1 cellular context compared by ENCODE assay signal in the genomic region with DNA sequence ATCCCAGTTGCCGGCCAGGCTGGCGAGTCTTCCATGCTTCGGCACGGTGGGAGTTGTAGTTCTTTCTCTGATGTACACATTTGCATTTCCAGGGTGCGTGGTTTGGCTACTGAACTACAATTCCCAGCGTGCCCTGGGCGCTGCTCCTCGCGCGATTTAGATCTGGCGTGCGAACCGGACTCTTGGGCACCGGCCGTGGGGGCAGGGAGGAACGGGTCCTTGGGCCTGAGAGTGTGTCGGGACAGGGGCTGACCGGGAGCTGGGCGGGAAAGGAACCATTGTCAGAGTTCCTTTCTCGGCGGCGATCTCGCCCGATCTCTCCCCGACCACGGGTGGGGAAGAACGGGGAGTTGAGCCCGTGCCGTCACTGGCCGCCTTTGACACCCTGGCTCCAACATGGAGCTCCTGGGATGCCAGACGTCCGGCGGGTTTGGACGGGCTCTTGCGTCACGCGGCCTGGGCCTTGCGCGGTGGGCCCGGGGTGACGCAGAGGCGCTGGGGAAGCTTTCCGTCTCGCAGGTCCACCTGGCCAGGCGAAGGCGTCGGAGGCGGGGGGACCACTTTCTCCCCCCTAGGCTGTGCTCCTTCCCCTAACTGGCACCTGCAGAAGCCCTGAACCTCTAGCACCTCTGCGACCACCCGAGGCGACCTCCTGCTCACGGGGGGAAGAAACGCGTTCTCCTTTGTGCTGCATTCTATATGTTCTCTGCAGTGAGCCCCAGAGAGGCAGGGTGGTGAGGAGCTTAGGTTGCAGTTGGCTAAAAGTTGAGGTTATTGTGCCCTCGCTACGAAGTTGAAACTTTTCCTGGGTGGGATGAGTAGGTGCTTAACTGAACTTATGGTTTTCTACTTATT.
TF ChIP-seq lines count a peak whose summit lies in the region.

No MANE protein-coding gene starts in this region.

TF ChIP-seq in HepG2, 621 proteins besides CTCF, POLR2A, EP300 and RAD21 (continued from another document and continues in another):
- TF ChIP-seq, protein P1, sequence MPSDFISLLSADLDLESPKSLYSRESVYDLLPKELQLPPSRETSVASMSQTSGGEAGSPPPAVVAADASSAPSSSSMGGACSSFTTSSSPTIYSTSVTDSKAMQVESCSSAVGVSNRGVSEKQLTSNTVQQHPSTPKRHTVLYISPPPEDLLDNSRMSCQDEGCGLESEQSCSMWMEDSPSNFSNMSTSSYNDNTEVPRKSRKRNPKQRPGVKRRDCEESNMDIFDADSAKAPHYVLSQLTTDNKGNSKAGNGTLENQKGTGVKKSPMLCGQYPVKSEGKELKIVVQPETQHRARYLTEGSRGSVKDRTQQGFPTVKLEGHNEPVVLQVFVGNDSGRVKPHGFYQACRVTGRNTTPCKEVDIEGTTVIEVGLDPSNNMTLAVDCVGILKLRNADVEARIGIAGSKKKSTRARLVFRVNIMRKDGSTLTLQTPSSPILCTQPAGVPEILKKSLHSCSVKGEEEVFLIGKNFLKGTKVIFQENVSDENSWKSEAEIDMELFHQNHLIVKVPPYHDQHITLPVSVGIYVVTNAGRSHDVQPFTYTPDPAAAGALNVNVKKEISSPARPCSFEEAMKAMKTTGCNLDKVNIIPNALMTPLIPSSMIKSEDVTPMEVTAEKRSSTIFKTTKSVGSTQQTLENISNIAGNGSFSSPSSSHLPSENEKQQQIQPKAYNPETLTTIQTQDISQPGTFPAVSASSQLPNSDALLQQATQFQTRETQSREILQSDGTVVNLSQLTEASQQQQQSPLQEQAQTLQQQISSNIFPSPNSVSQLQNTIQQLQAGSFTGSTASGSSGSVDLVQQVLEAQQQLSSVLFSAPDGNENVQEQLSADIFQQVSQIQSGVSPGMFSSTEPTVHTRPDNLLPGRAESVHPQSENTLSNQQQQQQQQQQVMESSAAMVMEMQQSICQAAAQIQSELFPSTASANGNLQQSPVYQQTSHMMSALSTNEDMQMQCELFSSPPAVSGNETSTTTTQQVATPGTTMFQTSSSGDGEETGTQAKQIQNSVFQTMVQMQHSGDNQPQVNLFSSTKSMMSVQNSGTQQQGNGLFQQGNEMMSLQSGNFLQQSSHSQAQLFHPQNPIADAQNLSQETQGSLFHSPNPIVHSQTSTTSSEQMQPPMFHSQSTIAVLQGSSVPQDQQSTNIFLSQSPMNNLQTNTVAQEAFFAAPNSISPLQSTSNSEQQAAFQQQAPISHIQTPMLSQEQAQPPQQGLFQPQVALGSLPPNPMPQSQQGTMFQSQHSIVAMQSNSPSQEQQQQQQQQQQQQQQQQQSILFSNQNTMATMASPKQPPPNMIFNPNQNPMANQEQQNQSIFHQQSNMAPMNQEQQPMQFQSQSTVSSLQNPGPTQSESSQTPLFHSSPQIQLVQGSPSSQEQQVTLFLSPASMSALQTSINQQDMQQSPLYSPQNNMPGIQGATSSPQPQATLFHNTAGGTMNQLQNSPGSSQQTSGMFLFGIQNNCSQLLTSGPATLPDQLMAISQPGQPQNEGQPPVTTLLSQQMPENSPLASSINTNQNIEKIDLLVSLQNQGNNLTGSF (CRISPR knock-in tag; IDR thresholded peaks at IDR 0.05), result 0 out of 2 replicates have a peak, but pooled peaks have one; percentile 18
- TF ChIP-seq, protein P2, sequence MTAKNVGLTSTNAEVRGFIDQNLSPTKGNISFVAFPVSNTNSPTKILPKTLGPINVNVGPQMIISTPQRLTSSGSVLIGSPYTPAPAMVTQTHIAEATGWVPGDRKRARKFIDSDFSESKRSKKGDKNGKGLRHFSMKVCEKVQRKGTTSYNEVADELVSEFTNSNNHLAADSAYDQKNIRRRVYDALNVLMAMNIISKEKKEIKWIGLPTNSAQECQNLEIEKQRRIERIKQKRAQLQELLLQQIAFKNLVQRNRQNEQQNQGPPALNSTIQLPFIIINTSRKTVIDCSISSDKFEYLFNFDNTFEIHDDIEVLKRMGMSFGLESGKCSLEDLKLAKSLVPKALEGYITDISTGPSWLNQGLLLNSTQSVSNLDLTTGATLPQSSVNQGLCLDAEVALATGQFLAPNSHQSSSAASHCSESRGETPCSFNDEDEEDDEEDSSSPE (CRISPR knock-in tag; IDR thresholded peaks at IDR 0.05), result peak; percentile 34; the same call in 1 of the 2 replicates
- TF ChIP-seq EED (CRISPR knock-in tag; IDR thresholded peaks at IDR 0.05) (0 out of 2 replicates have a peak, but pooled peaks have one; percentile 75), POLR2AphosphoS2 (IDR thresholded peaks at IDR 0.05; ENCODE audit: low read depth, low read length) (0 out of 2 replicates have a peak, but pooled peaks have one; percentile 15), SP1 (IDR thresholded peaks at IDR 0.05) (no peak), SP1 (CRISPR knock-in tag; IDR thresholded peaks at IDR 0.05) (no peak), ZNF143 (CRISPR knock-in tag; IDR thresholded peaks at IDR 0.05) (peak; percentile 96), CBX2 (IDR thresholded peaks at IDR 0.05; ENCODE audit: low read depth, low read length) (no peak), CBX2 (CRISPR knock-in tag; IDR thresholded peaks at IDR 0.05; ENCODE audit: low read depth) (peak; percentile 41; the same call in 1 of the 2 replicates), ZNF263 (CRISPR knock-in tag; IDR thresholded peaks at IDR 0.05) (no peak; the same call in 1 of the 2 replicates), TRIM24 (CRISPR knock-in tag; IDR thresholded peaks at IDR 0.05) (no peak), RARA (CRISPR knock-in tag; IDR thresholded peaks at IDR 0.05) (peak; percentile 7; the same call in 1 of the 2 replicates), SALL2 (CRISPR knock-in tag; IDR thresholded peaks at IDR 0.05) (peak; percentile 73; the same call in 1 of the 2 replicates), KLF16 (CRISPR knock-in tag; IDR thresholded peaks at IDR 0.05) (peak in 1 of 2 experiments; percentile 2; a peak in 1 of 4 replicates), ZNF749 (CRISPR knock-in tag; IDR thresholded peaks at IDR 0.05; ENCODE audit: borderline replicate concordance) (no peak), MEIS1 (CRISPR knock-in tag; IDR thresholded peaks at IDR 0.05; ENCODE audit: borderline replicate concordance) (0 out of 2 replicates have a peak, but pooled peaks have one; percentile 68), ZNF780A (CRISPR knock-in tag; IDR thresholded peaks at IDR 0.05) (no peak), ARNT2 (CRISPR knock-in tag; IDR thresholded peaks at IDR 0.05; ENCODE audit: low read depth) (peak; percentile 99), ZNF766 (CRISPR knock-in tag; IDR thresholded peaks at IDR 0.05; ENCODE audit: borderline replicate concordance) (no peak), ZNF652 (CRISPR knock-in tag; IDR thresholded peaks at IDR 0.05; ENCODE audit: borderline replicate concordance, low read depth) (no peak), SMARCC2 (IDR thresholded peaks at IDR 0.05) (no peak), ZNF441 (CRISPR knock-in tag; IDR thresholded peaks at IDR 0.05; ENCODE audit: borderline replicate concordance) (peak; percentile 20; the same call in 1 of the 2 replicates), ZNF841 (CRISPR knock-in tag; IDR thresholded peaks at IDR 0.05; ENCODE audit: borderline replicate concordance) (no peak), PHF20 (CRISPR knock-in tag; IDR thresholded peaks at IDR 0.05) (peak; percentile 70), NONO (IDR thresholded peaks at IDR 0.05) (no peak), NONO (CRISPR knock-in tag; conservative IDR thresholded peaks at IDR 0.05) (peak; percentile 87), MED1 (CRISPR knock-in tag; IDR thresholded peaks at IDR 0.05) (peak; percentile 26), TAF15 (IDR thresholded peaks at IDR 0.05; ENCODE audit: low read depth, low read length, poor library complexity, severe bottlenecking) (peak; percentile 37)
- TF ChIP-seq, protein P3, sequence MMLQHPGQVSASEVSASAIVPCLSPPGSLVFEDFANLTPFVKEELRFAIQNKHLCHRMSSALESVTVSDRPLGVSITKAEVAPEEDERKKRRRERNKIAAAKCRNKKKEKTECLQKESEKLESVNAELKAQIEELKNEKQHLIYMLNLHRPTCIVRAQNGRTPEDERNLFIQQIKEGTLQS (CRISPR knock-in tag; IDR thresholded peaks at IDR 0.05), result peak; percentile 75
- TF ChIP-seq, protein P4, sequence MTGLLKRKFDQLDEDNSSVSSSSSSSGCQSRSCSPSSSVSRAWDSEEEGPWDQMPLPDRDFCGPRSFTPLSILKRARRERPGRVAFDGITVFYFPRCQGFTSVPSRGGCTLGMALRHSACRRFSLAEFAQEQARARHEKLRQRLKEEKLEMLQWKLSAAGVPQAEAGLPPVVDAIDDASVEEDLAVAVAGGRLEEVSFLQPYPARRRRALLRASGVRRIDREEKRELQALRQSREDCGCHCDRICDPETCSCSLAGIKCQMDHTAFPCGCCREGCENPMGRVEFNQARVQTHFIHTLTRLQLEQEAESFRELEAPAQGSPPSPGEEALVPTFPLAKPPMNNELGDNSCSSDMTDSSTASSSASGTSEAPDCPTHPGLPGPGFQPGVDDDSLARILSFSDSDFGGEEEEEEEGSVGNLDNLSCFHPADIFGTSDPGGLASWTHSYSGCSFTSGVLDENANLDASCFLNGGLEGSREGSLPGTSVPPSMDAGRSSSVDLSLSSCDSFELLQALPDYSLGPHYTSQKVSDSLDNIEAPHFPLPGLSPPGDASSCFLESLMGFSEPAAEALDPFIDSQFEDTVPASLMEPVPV (CRISPR knock-in tag; IDR thresholded peaks at IDR 0.05), result 0 out of 2 replicates have a peak, but pooled peaks have one; percentile 19
- TF ChIP-seq, protein P5, sequence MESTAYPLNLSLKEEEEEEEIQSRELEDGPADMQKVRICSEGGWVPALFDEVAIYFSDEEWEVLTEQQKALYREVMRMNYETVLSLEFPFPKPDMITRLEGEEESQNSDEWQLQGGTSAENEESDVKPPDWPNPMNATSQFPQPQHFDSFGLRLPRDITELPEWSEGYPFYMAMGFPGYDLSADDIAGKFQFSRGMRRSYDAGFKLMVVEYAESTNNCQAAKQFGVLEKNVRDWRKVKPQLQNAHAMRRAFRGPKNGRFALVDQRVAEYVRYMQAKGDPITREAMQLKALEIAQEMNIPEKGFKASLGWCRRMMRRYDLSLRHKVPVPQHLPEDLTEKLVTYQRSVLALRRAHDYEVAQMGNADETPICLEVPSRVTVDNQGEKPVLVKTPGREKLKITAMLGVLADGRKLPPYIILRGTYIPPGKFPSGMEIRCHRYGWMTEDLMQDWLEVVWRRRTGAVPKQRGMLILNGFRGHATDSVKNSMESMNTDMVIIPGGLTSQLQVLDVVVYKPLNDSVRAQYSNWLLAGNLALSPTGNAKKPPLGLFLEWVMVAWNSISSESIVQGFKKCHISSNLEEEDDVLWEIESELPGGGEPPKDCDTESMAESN (CRISPR knock-in tag; conservative IDR thresholded peaks at IDR 0.05), result peak; percentile 92
- TF ChIP-seq, protein P6, sequence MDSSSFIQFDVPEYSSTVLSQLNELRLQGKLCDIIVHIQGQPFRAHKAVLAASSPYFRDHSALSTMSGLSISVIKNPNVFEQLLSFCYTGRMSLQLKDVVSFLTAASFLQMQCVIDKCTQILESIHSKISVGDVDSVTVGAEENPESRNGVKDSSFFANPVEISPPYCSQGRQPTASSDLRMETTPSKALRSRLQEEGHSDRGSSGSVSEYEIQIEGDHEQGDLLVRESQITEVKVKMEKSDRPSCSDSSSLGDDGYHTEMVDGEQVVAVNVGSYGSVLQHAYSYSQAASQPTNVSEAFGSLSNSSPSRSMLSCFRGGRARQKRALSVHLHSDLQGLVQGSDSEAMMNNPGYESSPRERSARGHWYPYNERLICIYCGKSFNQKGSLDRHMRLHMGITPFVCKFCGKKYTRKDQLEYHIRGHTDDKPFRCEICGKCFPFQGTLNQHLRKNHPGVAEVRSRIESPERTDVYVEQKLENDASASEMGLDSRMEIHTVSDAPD (CRISPR knock-in tag; IDR thresholded peaks at IDR 0.05), result 0 out of 2 replicates have a peak, but pooled peaks have one; percentile 37
- TF ChIP-seq, protein P7, sequence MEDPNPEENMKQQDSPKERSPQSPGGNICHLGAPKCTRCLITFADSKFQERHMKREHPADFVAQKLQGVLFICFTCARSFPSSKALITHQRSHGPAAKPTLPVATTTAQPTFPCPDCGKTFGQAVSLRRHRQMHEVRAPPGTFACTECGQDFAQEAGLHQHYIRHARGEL (CRISPR knock-in tag; IDR thresholded peaks at IDR 0.05), result peak; percentile 40; the same call in 1 of the 2 replicates
- TF ChIP-seq, protein P8, sequence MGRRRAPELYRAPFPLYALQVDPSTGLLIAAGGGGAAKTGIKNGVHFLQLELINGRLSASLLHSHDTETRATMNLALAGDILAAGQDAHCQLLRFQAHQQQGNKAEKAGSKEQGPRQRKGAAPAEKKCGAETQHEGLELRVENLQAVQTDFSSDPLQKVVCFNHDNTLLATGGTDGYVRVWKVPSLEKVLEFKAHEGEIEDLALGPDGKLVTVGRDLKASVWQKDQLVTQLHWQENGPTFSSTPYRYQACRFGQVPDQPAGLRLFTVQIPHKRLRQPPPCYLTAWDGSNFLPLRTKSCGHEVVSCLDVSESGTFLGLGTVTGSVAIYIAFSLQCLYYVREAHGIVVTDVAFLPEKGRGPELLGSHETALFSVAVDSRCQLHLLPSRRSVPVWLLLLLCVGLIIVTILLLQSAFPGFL (CRISPR knock-in tag; IDR thresholded peaks at IDR 0.05), result no peak
- TF ChIP-seq, protein P9, sequence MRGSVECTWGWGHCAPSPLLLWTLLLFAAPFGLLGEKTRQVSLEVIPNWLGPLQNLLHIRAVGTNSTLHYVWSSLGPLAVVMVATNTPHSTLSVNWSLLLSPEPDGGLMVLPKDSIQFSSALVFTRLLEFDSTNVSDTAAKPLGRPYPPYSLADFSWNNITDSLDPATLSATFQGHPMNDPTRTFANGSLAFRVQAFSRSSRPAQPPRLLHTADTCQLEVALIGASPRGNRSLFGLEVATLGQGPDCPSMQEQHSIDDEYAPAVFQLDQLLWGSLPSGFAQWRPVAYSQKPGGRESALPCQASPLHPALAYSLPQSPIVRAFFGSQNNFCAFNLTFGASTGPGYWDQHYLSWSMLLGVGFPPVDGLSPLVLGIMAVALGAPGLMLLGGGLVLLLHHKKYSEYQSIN (CRISPR knock-in tag; IDR thresholded peaks at IDR 0.05; ENCODE audit: borderline replicate concordance), result no peak
- TF ChIP-seq, protein P10, sequence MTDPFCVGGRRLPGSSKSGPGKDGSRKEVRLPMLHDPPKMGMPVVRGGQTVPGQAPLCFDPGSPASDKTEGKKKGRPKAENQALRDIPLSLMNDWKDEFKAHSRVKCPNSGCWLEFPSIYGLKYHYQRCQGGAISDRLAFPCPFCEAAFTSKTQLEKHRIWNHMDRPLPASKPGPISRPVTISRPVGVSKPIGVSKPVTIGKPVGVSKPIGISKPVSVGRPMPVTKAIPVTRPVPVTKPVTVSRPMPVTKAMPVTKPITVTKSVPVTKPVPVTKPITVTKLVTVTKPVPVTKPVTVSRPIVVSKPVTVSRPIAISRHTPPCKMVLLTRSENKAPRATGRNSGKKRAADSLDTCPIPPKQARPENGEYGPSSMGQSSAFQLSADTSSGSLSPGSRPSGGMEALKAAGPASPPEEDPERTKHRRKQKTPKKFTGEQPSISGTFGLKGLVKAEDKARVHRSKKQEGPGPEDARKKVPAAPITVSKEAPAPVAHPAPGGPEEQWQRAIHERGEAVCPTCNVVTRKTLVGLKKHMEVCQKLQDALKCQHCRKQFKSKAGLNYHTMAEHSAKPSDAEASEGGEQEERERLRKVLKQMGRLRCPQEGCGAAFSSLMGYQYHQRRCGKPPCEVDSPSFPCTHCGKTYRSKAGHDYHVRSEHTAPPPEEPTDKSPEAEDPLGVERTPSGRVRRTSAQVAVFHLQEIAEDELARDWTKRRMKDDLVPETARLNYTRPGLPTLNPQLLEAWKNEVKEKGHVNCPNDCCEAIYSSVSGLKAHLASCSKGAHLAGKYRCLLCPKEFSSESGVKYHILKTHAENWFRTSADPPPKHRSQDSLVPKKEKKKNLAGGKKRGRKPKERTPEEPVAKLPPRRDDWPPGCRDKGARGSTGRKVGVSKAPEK (CRISPR knock-in tag; IDR thresholded peaks at IDR 0.05; ENCODE audit: borderline replicate concordance), result no peak
